13 cellular contexts compared by ENCODE assay signal in genomic region chr14:29242755-29243340, GRCh38.
DNase-seq lines count a peak whose midpoint lies in the region; ATAC-seq and TF ChIP-seq lines count a peak whose summit lies in the region.
"Had no signal": no experiment of that assay in that cellular context is flagged by ENCODE, and none has a peak within 500 bp of the region (broad histone marks: within the 10 kb centered on the region; RNA-seq: fewer than 3 reads in every experiment).

No MANE protein-coding gene starts in this region.

- no peaks in the 10 kb centered on the region for H3K27me3 ChIP-seq in PC-3 (ENCODE audit: low read length)
- H3K27me3 ChIP-seq: cardiac muscle cell had no signal

- CTCF ChIA-PET in PC-3 (lab: Charles Lee): no interaction called here

- POLR2A ChIA-PET in PC-3 (lab: Charles Lee; ENCODE audit: unreplicated experiment): no interaction called here

- H3K27ac ChIP-seq in PC-3 (ENCODE audit: low read length): no peak overlapping the region
- H3K27ac ChIP-seq: cardiac muscle cell had no signal

- no peak overlapping the region for H3K4me2 ChIP-seq in PC-3 (ENCODE audit: low read length)

- no peaks in the 10 kb centered on the region for H4K20me1 ChIP-seq in PC-3 (ENCODE audit: low read length)

- DNase-seq in DMS53 treated with DMSO at 0.1 percent for 48 hours (lab: John Stamatoyannopoulos, UW; ENCODE audit: unreplicated experiment) (peak; percentile 16), NCI-H1417 treated with DMSO at 0.1 percent for 48 hours (lab: John Stamatoyannopoulos, UW) (peak; percentile 47), PC-3 (peak; percentile 23), kidney glomerular epithelial cell (lab: John Stamatoyannopoulos, UW) (peak; percentile 71), NCI-H226 (no peak), H4 (ENCODE audit: low spot score) (no peak), GF-D8 (lab: John Stamatoyannopoulos, UW) (no peak)
- DNase-seq: activated CD4-positive, alpha-beta memory T cell treated with anti-CD3 and anti-CD28 coated beads for 36 hours; activated gamma-delta T cell; C1 segment of cervical spinal cord had no signal

- no peaks in the 10 kb centered on the region for H3F3A ChIP-seq in PC-3 (ENCODE audit: low read length, unreplicated experiment)

- no peaks in the 10 kb centered on the region for H3K79me2 ChIP-seq in PC-3 (ENCODE audit: low read length)

- no peak for TF ChIP-seq CTCF in PC-3 (conservative IDR thresholded peaks at IDR 0.05; ENCODE audit: low read depth, low read length)

- no peaks in the 10 kb centered on the region for H3K9me3 ChIP-seq in PC-3 (ENCODE audit: low read length)

- intact Hi-C loops in PC-3 (cut with micrococcal nuclease): loop anchor here (5.0 kb wide), 1 partner anchor 219 kb away; no protein-coding TSS in a partner anchor

- H3K4me1 ChIP-seq in PC-3 (ENCODE audit: insufficient read depth, low read length): peaks cover 30% of the 10 kb centered on the region

- H3K4me3 ChIP-seq in PC-3 (ENCODE audit: low read length): no peak overlapping the region
- H3K4me3 ChIP-seq: cardiac muscle cell, K562 had no signal

- no peak overlapping the region for H3K9ac ChIP-seq in PC-3 (ENCODE audit: low read length)

- H3K9me2 ChIP-seq in PC-3 (replicated peaks; ENCODE audit: low read length): no peaks in the 10 kb centered on the region

- no peak for ATAC-seq in PC-3
- no peak for ATAC-seq in GM18867 (IDR thresholded peaks at IDR 0.05; ENCODE audit: unreplicated experiment)
- ATAC-seq: K562 had no signal

- H3K36me3 ChIP-seq in PC-3 (ENCODE audit: low read depth, low read length): no peaks in the 10 kb centered on the region
- H3K36me3 ChIP-seq: cardiac muscle cell had no signal

- H2AFZ ChIP-seq in PC-3 (ENCODE audit: low read length): no peak overlapping the region

- BruUV-seq in PC-3 (replicated peaks; lab: Mats Ljungman, UMichigan): no TSS peak

Comparison
In these comparisons a context has a peak if more than half of its experiments do, and no peak if none do; other contexts are left out.
1. DNase-seq: peak in DMS53 treated with DMSO at 0.1 percent for 48 hours (single experiment), NCI-H1417 treated with DMSO at 0.1 percent for 48 hours (single experiment), PC-3 (single experiment) and kidney glomerular epithelial cell (single experiment); none in NCI-H226 (single experiment), H4 (single experiment) and GF-D8 (single experiment).